Comparison of ENCODE assay signal across 8 cellular contexts in the genomic region with DNA sequence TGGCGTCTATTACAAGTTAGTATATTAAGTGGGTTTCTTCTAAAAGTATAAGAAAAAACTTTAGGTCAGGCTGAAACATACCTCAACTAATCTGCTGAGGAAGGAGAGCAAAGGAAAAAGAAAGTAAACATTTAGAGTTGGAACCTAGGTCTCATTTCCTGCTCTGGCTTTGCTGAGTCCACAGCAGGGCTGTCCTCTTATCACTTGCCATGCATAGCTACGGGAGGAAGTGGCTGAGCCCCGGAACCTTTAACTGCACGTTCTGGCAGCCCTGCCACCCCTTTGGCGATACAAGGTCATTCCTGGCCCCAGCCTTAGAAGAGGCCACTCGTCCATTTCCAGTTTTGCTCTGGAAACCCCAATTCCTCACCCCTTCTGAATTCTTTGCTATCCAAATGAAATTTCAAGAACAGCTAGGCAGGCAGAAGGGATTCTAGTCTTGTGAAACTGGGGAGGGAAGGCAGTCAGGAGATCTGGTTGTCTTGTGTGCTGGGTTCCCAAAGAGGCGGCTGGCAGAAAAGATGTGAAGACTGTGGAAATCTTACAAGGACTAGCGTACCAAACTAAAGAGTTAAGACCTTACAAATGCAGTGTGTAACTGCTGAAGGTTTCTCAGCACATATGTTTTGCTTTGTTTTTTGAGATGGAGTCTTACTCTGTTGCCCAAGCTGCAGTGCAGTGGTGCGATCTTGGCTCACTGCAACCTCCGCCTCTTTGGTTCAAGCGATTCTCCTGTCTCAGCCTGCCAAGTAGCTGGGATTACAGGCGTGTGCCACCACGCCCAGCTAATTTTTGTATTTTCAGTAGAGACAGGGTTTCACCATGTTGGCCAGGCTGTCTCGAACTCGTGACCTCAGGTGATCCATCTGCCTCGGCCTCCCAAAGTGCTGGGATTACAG. TPM values are rescaled to one million over a fixed set of nuclear protein-coding genes. Genes with fewer than 3 reads are reported as not detected.
DNase-seq lines count a peak whose midpoint lies in the region; ATAC-seq and TF ChIP-seq lines count a peak whose summit lies in the region.

No MANE protein-coding gene starts in this region.

- DNase-seq in AML-193 (lab: John Stamatoyannopoulos, UW) (peak; percentile 59 to 66), psoas muscle (no peak), cortex of kidney (lab: John Stamatoyannopoulos, UW) (no peak), T1000 (lab: John Stamatoyannopoulos, UW) (no peak)

- intact Hi-C loops in psoas muscle (cut with DNase I): loop anchor here (2.0 to 10.0 kb wide), 3 partner anchors 25 to 175 kb away; no protein-coding TSS in a partner anchor

- H3K27me3 ChIP-seq in psoas muscle (ENCODE audit: insufficient read depth in 3 of 3, low read length in 2 of 3): no peaks in the 10 kb centered on the region

- ATAC-seq in HG03175 (IDR thresholded peaks at IDR 0.05; ENCODE audit: unreplicated experiment): peak; percentile 78
- ATAC-seq in esophagus mucosa: peak; percentile 44
- no peak for ATAC-seq in psoas muscle

- no peak overlapping the region for H3K4me3 ChIP-seq in psoas muscle

- TF ChIP-seq CTCF in VCaP (conservative IDR thresholded peaks at IDR 0.05) (no peak), psoas muscle (IDR thresholded peaks at IDR 0.05) (no peak)

- no peaks in the 10 kb centered on the region for H3K9me3 ChIP-seq in psoas muscle

- peaks cover 62% of the 10 kb centered on the region for H3K4me1 ChIP-seq in psoas muscle

- H3K27ac ChIP-seq in VCaP (peak overlapping the region; percentile 25), psoas muscle (peak overlapping the region; percentile 87)

- H3K36me3 ChIP-seq in psoas muscle (ENCODE audit: insufficient read depth in 1 of 2, low read depth in 1 of 2): peaks cover 6 to 54% of the 10 kb centered on the region in 2 donors

- peak; percentile 35 for TF ChIP-seq POLR2A in GM19193 (IDR thresholded peaks at IDR 0.05; ENCODE audit: extremely low read depth, insufficient read depth, insufficient read length)

- WGBS in psoas muscle, 3 donors: 55 to 61% (median 61%) methylated on average over 16 of the region's 16 CpGs

RNA-seq across cellular contexts. Expression of a gene that starts 19.1 kb away (rescaled TPM):
- total RNA-seq in esophagus mucosa (13.3 TPM), psoas muscle (100 to 1,000 TPM in 2 of 4 donors, 10 to 100 TPM in 2; 80.3 to 197 (median 117) TPM)
- 100 to 1,000 TPM; 128 to 152 (median 136) TPM for polyA plus RNA-seq in psoas muscle

Comparison
In these comparisons a context has a peak if more than half of its experiments do, and no peak if none do; other contexts are left out.
1. DNase-seq: peak in AML-193 (2 of 2); none in psoas muscle (0 of 2), cortex of kidney (single experiment) and T1000 (single experiment).
2. ATAC-seq: peak in HG03175 (single experiment) and esophagus mucosa (single experiment); none in psoas muscle (0 of 4).